15 cellular contexts compared by ENCODE assay signal in genomic region chr17:72463287-72464102, GRCh38.
DNase-seq lines count a peak whose midpoint lies in the region; ATAC-seq, FAIRE-seq and TF ChIP-seq lines count a peak whose summit lies in the region.
"Had no signal": no experiment of that assay in that cellular context is flagged by ENCODE, and none has a peak within 500 bp of the region (broad histone marks: within the 10 kb centered on the region; RNA-seq: fewer than 3 reads in every experiment).

No MANE protein-coding gene starts in this region.

- H3K4me3 ChIP-seq in ACC112 (ENCODE audit: low read depth, low read length) (no peak overlapping the region), kidney (ENCODE audit: low read length in 2 of 2) (no peak overlapping the region)
- H3K4me3 ChIP-seq: esophagus muscularis mucosa, uterus had no signal

- TF ChIP-seq CTCF in kidney (IDR thresholded peaks at IDR 0.05; ENCODE audit: borderline replicate concordance, extremely low read depth, insufficient read depth) = no peak
- TF ChIP-seq CTCF in natural killer cell (IDR thresholded peaks at IDR 0.05) = no peak
- TF ChIP-seq CTCF in GM13977 (IDR thresholded peaks at IDR 0.05; ENCODE audit: extremely low read depth, insufficient read depth, missing control alignments) = no peak

- H3K27ac ChIP-seq in ACC112 (ENCODE audit: low read depth, low read length) (no peak overlapping the region), kidney (ENCODE audit: low read depth in 2 of 2, low read length in 2 of 2) (no peak overlapping the region)
- H3K27ac ChIP-seq: esophagus muscularis mucosa, uterus had no signal

- no peaks in the 10 kb centered on the region for H3K4me1 Mint-ChIP-seq in natural killer cell
- H3K4me1 Mint-ChIP-seq in activated CD4-positive, alpha-beta T cell treated with anti-CD3 and anti-CD28 coated beads for 36 hours = no peaks in the 10 kb centered on the region
- H3K4me1 Mint-ChIP-seq: activated naive CD4-positive, alpha-beta T cell treated with anti-CD3 and anti-CD28 coated beads, Interleukin-2, amount 50 U/mL, for 24 hours had no signal

- H3K4me1 ChIP-seq in ACC112 (ENCODE audit: control insufficient read depth, insufficient read depth, low read length, unreplicated experiment) = peaks cover 17% of the 10 kb centered on the region
- H3K4me1 ChIP-seq in kidney (ENCODE audit: control insufficient read depth in 1 of 2, insufficient read depth in 1 of 2, low read depth in 1 of 2, low read length in 2 of 2) = no peaks in the 10 kb centered on the region
- H3K4me1 ChIP-seq: esophagus muscularis mucosa, uterus had no signal

- H3K36me3 ChIP-seq in ACC112 (ENCODE audit: insufficient read depth, low read length) (no peaks in the 10 kb centered on the region), kidney (ENCODE audit: control insufficient read depth in 1 of 2, insufficient read depth in 2 of 2, low read length in 2 of 2) (no peaks in the 10 kb centered on the region)
- H3K36me3 ChIP-seq: esophagus muscularis mucosa, uterus had no signal

- CTCF ChIA-PET in activated CD4-positive, alpha-beta T cell treated with anti-CD3 and anti-CD28 coated beads for 36 hours (lab: Charles Lee) = no interaction called here

- POLR2A ChIA-PET in activated CD4-positive, alpha-beta T cell treated with anti-CD3 and anti-CD28 coated beads for 36 hours (lab: Charles Lee) = no interaction called here

- FAIRE-seq in kidney (lab: Jason Lieb, UNC) = no peak
- FAIRE-seq: RCC 7860 had no signal

- H3K27ac Mint-ChIP-seq in natural killer cell = no peak overlapping the region
- no peak overlapping the region for H3K27ac Mint-ChIP-seq in activated CD4-positive, alpha-beta T cell treated with anti-CD3 and anti-CD28 coated beads for 36 hours
- H3K27ac Mint-ChIP-seq: activated naive CD4-positive, alpha-beta T cell treated with anti-CD3 and anti-CD28 coated beads, Interleukin-2, amount 50 U/mL, for 24 hours; memory B cell had no signal

- H3K9me3 ChIP-seq in kidney (ENCODE audit: control insufficient read depth in 1 of 2, low read length in 2 of 2) = no peaks in the 10 kb centered on the region
- H3K9me3 ChIP-seq: esophagus muscularis mucosa, uterus had no signal

- no peak overlapping the region for H3K4me3 Mint-ChIP-seq in natural killer cell
- no peak overlapping the region for H3K4me3 Mint-ChIP-seq in activated CD4-positive, alpha-beta T cell treated with anti-CD3 and anti-CD28 coated beads for 36 hours
- H3K4me3 Mint-ChIP-seq: activated naive CD4-positive, alpha-beta T cell treated with anti-CD3 and anti-CD28 coated beads, Interleukin-2, amount 50 U/mL, for 24 hours; memory B cell had no signal

- no peaks in the 10 kb centered on the region for H3K27me3 ChIP-seq in ACC112 (ENCODE audit: insufficient read depth, low read length)
- H3K27me3 ChIP-seq: uterus had no signal

- peak; percentile 28 for DNase-seq in M059J (ENCODE audit: low read depth)
- peak; percentile 15 for DNase-seq in kidney
- DNase-seq in natural killer cell = no peak
- no peak for DNase-seq in GM13977 (ENCODE audit: low spot score)
- DNase-seq in activated CD4-positive, alpha-beta T cell treated with anti-CD3 and anti-CD28 coated beads for 36 hours = no peak
- no peak for DNase-seq in foreskin melanocyte
- DNase-seq: cerebellar nuclear complex; stimulated activated CD4-positive, alpha-beta T cell treated with anti-CD3 and anti-CD28 coated beads, Interleukin-15, amount 100 ng/mL, for 24 hours; uterus had no signal

- no peak overlapping the region for H3K9ac ChIP-seq in kidney (ENCODE audit: low read length in 2 of 2)

- H3K9me3 Mint-ChIP-seq in natural killer cell = no peaks in the 10 kb centered on the region
- H3K9me3 Mint-ChIP-seq in activated CD4-positive, alpha-beta T cell treated with anti-CD3 and anti-CD28 coated beads for 36 hours (ENCODE audit: low read depth) = no peaks in the 10 kb centered on the region
- H3K9me3 Mint-ChIP-seq: activated naive CD4-positive, alpha-beta T cell treated with anti-CD3 and anti-CD28 coated beads, Interleukin-2, amount 50 U/mL, for 24 hours; memory B cell had no signal

- H3K79me2 ChIP-seq in ACC112 (ENCODE audit: control insufficient read depth, insufficient read depth, low read length, unreplicated experiment) = peaks cover 12% of the 10 kb centered on the region

- no peaks in the 10 kb centered on the region for H3K27me3 Mint-ChIP-seq in natural killer cell (ENCODE audit: low read depth in 2 of 2)
- H3K27me3 Mint-ChIP-seq in activated CD4-positive, alpha-beta T cell treated with anti-CD3 and anti-CD28 coated beads for 36 hours = peaks cover 2% of the 10 kb centered on the region

- ATAC-seq in GM19463 (IDR thresholded peaks at IDR 0.05; ENCODE audit: unreplicated experiment) (peak; percentile 40), natural killer cell (no peak)
- ATAC-seq in activated CD4-positive, alpha-beta T cell treated with anti-CD3 and anti-CD28 coated beads for 36 hours = no peak

- H2AFZ ChIP-seq in ACC112 (ENCODE audit: low read length, unreplicated experiment) = peak overlapping the region; percentile 5

- intact Hi-C loops in kidney (cut with DNase I) = no loop called here
- intact Hi-C loops in natural killer cell (cut with micrococcal nuclease) = no loop called here
- intact Hi-C loops in activated CD4-positive, alpha-beta T cell treated with anti-CD3 and anti-CD28 coated beads for 36 hours (cut with DNase I, micrococcal nuclease) = no loop called here

- no peaks in the 10 kb centered on the region for H3K36me3 Mint-ChIP-seq in natural killer cell
- H3K36me3 Mint-ChIP-seq in activated CD4-positive, alpha-beta T cell treated with anti-CD3 and anti-CD28 coated beads for 36 hours (ENCODE audit: low read depth) = no peaks in the 10 kb centered on the region
- H3K36me3 Mint-ChIP-seq: activated naive CD4-positive, alpha-beta T cell treated with anti-CD3 and anti-CD28 coated beads, Interleukin-2, amount 50 U/mL, for 24 hours; memory B cell had no signal

- in situ Hi-C loops in GM13977 (cut with MboI; ENCODE audit: low pct_unique_long_range_greater_than_20kb, low sequenced_read_pairs, unreplicated experiment) = no loop called here

Comparison
In these comparisons a context has a peak if more than half of its experiments do, and no peak if none do; other contexts are left out.
1. DNase-seq: peak in M059J (single experiment) and kidney (single experiment); none in natural killer cell (single experiment), GM13977 (single experiment), activated CD4-positive, alpha-beta T cell treated with anti-CD3 and anti-CD28 coated beads for 36 hours (single experiment) and foreskin melanocyte (single experiment).